Comparison of ENCODE assay signal across 24 cellular contexts in genomic region chr1:18201997-18202719, GRCh38.
"Had no signal": no experiment of that assay in that cellular context is flagged by ENCODE, and none has a peak within 500 bp of the region (broad histone marks: within the 10 kb centered on the region; RNA-seq: fewer than 3 reads in every experiment).

No MANE protein-coding gene starts in this region.

- H3K27me3 ChIP-seq: brain microvascular endothelial cell had no signal

- DNase-seq: activated CD4-positive, alpha-beta memory T cell treated with anti-CD3 and anti-CD28 coated beads for 36 hours; activated CD4-positive, alpha-beta T cell treated with anti-CD3 and anti-CD28 coated beads, Interleukin-2, amount 10 ng/mL, durations not matched to agents 7 days and 5 days; activated CD4-positive, CD25-positive, alpha-beta regulatory T cell; activated CD8-positive, alpha-beta memory T cell treated with anti-CD3 and anti-CD28 coated beads for 24 hours; activated effector memory CD4-positive, alpha-beta T cell treated with anti-CD3 and anti-CD28 coated beads, Interleukin-2, amount 50 U/mL, for 16 hours; activated naive CD4-positive, alpha-beta T cell treated with Interleukin-2 at 50 U/mL for 16 hours; activated naive CD8-positive, alpha-beta T cell treated with anti-CD3 and anti-CD28 coated beads, Interleukin-2, amount 50 U/mL, for 24 hours; activated T-cell treated with anti-CD3 and anti-CD28 coated beads, Interleukin-2, amount 50 U/mL, for 4 hours; amniotic stem cell; brain microvascular endothelial cell; cerebellar nuclear complex; MM.1S; NCI-H1105; NCI-H1436; NCI-H1694 treated with DMSO at 0.1 percent for 48 hours; NCI-H2081; NCI-H446; NCI-H524; PC-9; SIG-M5; T-helper 17 cell; T-helper 9 cell had no signal

- H3K4me3 Mint-ChIP-seq: activated CD4-positive, alpha-beta memory T cell treated with anti-CD3 and anti-CD28 coated beads for 36 hours; activated CD4-positive, alpha-beta T cell treated with anti-CD3 and anti-CD28 coated beads, Interleukin-2, amount 10 ng/mL, durations not matched to agents 7 days and 5 days; activated naive CD8-positive, alpha-beta T cell treated with anti-CD3 and anti-CD28 coated beads, Interleukin-2, amount 50 U/mL, for 24 hours; activated T-cell treated with anti-CD3 and anti-CD28 coated beads, Interleukin-2, amount 50 U/mL, for 4 hours; T-helper 17 cell had no signal

- H3K36me3 ChIP-seq: brain microvascular endothelial cell had no signal

- H3K4me3 ChIP-seq: PC-9 had no signal

- H3K4me1 Mint-ChIP-seq: activated CD4-positive, alpha-beta T cell treated with anti-CD3 and anti-CD28 coated beads, Interleukin-2, amount 10 ng/mL, durations not matched to agents 7 days and 5 days; activated naive CD8-positive, alpha-beta T cell treated with anti-CD3 and anti-CD28 coated beads, Interleukin-2, amount 50 U/mL, for 24 hours; T-helper 17 cell had no signal

- H3K36me3 Mint-ChIP-seq: activated CD4-positive, alpha-beta memory T cell treated with anti-CD3 and anti-CD28 coated beads for 36 hours had no signal

- H3K27ac Mint-ChIP-seq: activated CD4-positive, alpha-beta memory T cell treated with anti-CD3 and anti-CD28 coated beads for 36 hours; activated CD4-positive, alpha-beta T cell treated with anti-CD3 and anti-CD28 coated beads, Interleukin-2, amount 10 ng/mL, durations not matched to agents 7 days and 5 days; activated naive CD4-positive, alpha-beta T cell treated with anti-CD3 and anti-CD28 coated beads, Interleukin-2, amount 50 U/mL, for 72 hours; activated naive CD8-positive, alpha-beta T cell treated with anti-CD3 and anti-CD28 coated beads, Interleukin-2, amount 50 U/mL, for 24 hours; T-helper 17 cell had no signal

- H3K27ac ChIP-seq: brain microvascular endothelial cell, KMS-11, PC-9 had no signal

- H3K9me3 Mint-ChIP-seq: activated CD4-positive, alpha-beta T cell treated with anti-CD3 and anti-CD28 coated beads, Interleukin-2, amount 10 ng/mL, durations not matched to agents 7 days and 5 days; activated T-cell treated with anti-CD3 and anti-CD28 coated beads, Interleukin-2, amount 50 U/mL, for 4 hours had no signal
